Comparison of ENCODE assay signal across 33 cellular contexts in genomic region chr12:125688223-125688622, GRCh38.
"Had no signal": no experiment of that assay in that cellular context is flagged by ENCODE, and none has a peak within 500 bp of the region (broad histone marks: within the 10 kb centered on the region; RNA-seq: fewer than 3 reads in every experiment).

No MANE protein-coding gene starts in this region.

- H3K27me3 Mint-ChIP-seq: activated B cell treated with CpG ODN at 0.5 μM for 24 hours; activated CD4-positive, alpha-beta T cell treated with anti-CD3 and anti-CD28 coated beads, Interleukin-2, amount 10 ng/mL, durations not matched to agents 24 days and 14 days had no signal

- H3K36me3 ChIP-seq: adrenal gland, brain microvascular endothelial cell, breast epithelium had no signal

- H3K27ac Mint-ChIP-seq: activated B cell treated with CpG ODN at 0.5 μM for 24 hours; activated CD4-positive, alpha-beta memory T cell treated with anti-CD3 and anti-CD28 coated beads for 36 hours; activated CD4-positive, alpha-beta T cell treated with anti-CD3 and anti-CD28 coated beads, Interleukin-2, amount 10 ng/mL, durations not matched to agents 24 days and 14 days; activated CD8-positive, alpha-beta T cell treated with anti-CD3 and anti-CD28 coated beads for 36 hours; activated naive CD4-positive, alpha-beta T cell treated with anti-CD3 and anti-CD28 coated beads for 36 hours; activated naive CD8-positive, alpha-beta T cell treated with anti-CD3 and anti-CD28 coated beads for 36 hours; activated T-cell treated with anti-CD3 and anti-CD28 coated beads, Interleukin-2, amount 50 U/mL, for 72 hours; activated T-helper 1 cell treated with anti-CD3 and anti-CD28 coated beads, Interleukin-12 subunit alpha, Interleukin-12 subunit beta, Interleukin-2, Interleukin-4 antibody, amounts not matched to agents 30 ng/mL and 10 ng/mL and 1 ng/mL, durations not matched to agents 14 hours and 24 hours and 36 hours; activated T-helper 17 cell treated with anti-CD3 and anti-CD28 coated beads, Interleukin-2, amount 50 U/mL, for 72 hours; T-helper 1 cell treated with Interleukin-12 subunit alpha and Interleukin-12 subunit beta and Interleukin-4 antibody, amounts not matched to agents 30 μg/mL and 1 μg/mL, for 36 hours; T-helper 2 cell treated with Interferon-gamma antibody and Interleukin-4, amounts not matched to agents 5 μg/mL and 100 μg/mL, for 36 hours had no signal

- H3K9me3 Mint-ChIP-seq: activated B cell treated with CpG ODN at 0.5 μM for 24 hours; activated CD4-positive, alpha-beta memory T cell treated with anti-CD3 and anti-CD28 coated beads for 36 hours; activated CD4-positive, alpha-beta T cell treated with anti-CD3 and anti-CD28 coated beads, Interleukin-2, amount 10 ng/mL, durations not matched to agents 24 days and 14 days; activated CD8-positive, alpha-beta T cell treated with anti-CD3 and anti-CD28 coated beads for 36 hours; activated naive CD4-positive, alpha-beta T cell treated with anti-CD3 and anti-CD28 coated beads for 36 hours; activated naive CD8-positive, alpha-beta T cell treated with anti-CD3 and anti-CD28 coated beads for 36 hours; activated T-cell treated with anti-CD3 and anti-CD28 coated beads, Interleukin-2, amount 50 U/mL, for 4 hours; activated T-cell treated with anti-CD3 and anti-CD28 coated beads, Interleukin-2, amount 50 U/mL, for 72 hours; activated T-helper 1 cell treated with anti-CD3 and anti-CD28 coated beads, Interleukin-12 subunit alpha, Interleukin-12 subunit beta, Interleukin-2, Interleukin-4 antibody, amounts not matched to agents 30 ng/mL and 10 ng/mL and 1 ng/mL, durations not matched to agents 14 hours and 24 hours and 36 hours; T-helper 1 cell treated with Interleukin-12 subunit alpha and Interleukin-12 subunit beta and Interleukin-4 antibody, amounts not matched to agents 30 μg/mL and 1 μg/mL, for 36 hours; T-helper 2 cell treated with Interferon-gamma antibody and Interleukin-4, amounts not matched to agents 5 μg/mL and 100 μg/mL, for 36 hours had no signal

- ATAC-seq: activated CD8-positive, alpha-beta T cell treated with anti-CD3 and anti-CD28 coated beads for 36 hours; activated T-cell treated with anti-CD3 and anti-CD28 coated beads, Interleukin-2, amount 50 U/mL, for 4 hours; activated T-cell treated with anti-CD3 and anti-CD28 coated beads, Interleukin-2, amount 50 U/mL, for 72 hours; activated T-helper 17 cell treated with anti-CD3 and anti-CD28 coated beads, Interleukin-2, amount 50 U/mL, for 72 hours; body of pancreas had no signal

- H3K36me3 Mint-ChIP-seq: activated CD4-positive, alpha-beta memory T cell treated with anti-CD3 and anti-CD28 coated beads for 36 hours; activated naive CD4-positive, alpha-beta T cell treated with anti-CD3 and anti-CD28 coated beads, Interleukin-2, amount 50 U/mL, for 72 hours; activated naive CD8-positive, alpha-beta T cell treated with anti-CD3 and anti-CD28 coated beads for 36 hours had no signal

- H3K4me3 ChIP-seq: adrenal gland, body of pancreas, breast epithelium had no signal

- H3K4me1 Mint-ChIP-seq: activated B cell treated with CpG ODN at 0.5 μM for 24 hours; activated CD4-positive, alpha-beta T cell treated with anti-CD3 and anti-CD28 coated beads, Interleukin-2, amount 10 ng/mL, durations not matched to agents 24 days and 14 days; activated naive CD8-positive, alpha-beta T cell treated with anti-CD3 and anti-CD28 coated beads for 36 hours; activated T-helper 17 cell treated with anti-CD3 and anti-CD28 coated beads, Interleukin-2, amount 50 U/mL, for 72 hours had no signal

- H3K27me3 ChIP-seq: body of pancreas, brain microvascular endothelial cell had no signal

- DNase-seq: activated B cell treated with CpG ODN at 0.5 μM for 24 hours; activated CD4-positive, alpha-beta memory T cell treated with anti-CD3 and anti-CD28 coated beads for 36 hours; activated CD4-positive, alpha-beta T cell treated with anti-CD3 and anti-CD28 coated beads for 4 hours; activated CD4-positive, alpha-beta T cell treated with anti-CD3 and anti-CD28 coated beads, Interleukin-2, amount 10 ng/mL, durations not matched to agents 24 days and 14 days; activated CD4-positive, alpha-beta T cell treated with anti-CD3 and anti-CD28 coated beads, Interleukin-2, amount 50 U/mL, for 1 hour; activated CD4-positive, alpha-beta T cell treated with anti-CD3 and anti-CD28 coated beads, Interleukin-2, amount 50 U/mL, for 4 hours; activated CD4-positive, CD25-positive, alpha-beta regulatory T cell treated with anti-CD3 and anti-CD28 coated beads, Interleukin-2, amount 50 U/mL, for 72 hours; activated CD8-positive, alpha-beta memory T cell treated with anti-CD3 and anti-CD28 coated beads, Interleukin-2, amount 50 U/mL, for 4 hours; activated CD8-positive, alpha-beta T cell treated with anti-CD3 and anti-CD28 coated beads for 36 hours; activated effector memory CD4-positive, alpha-beta T cell treated with anti-CD3 and anti-CD28 coated beads, Interleukin-2, amount 50 U/mL, for 16 hours; activated gamma-delta T cell treated with Interleukin-2 at 50 U/mL for 16 hours; activated naive CD4-positive, alpha-beta T cell; activated naive CD4-positive, alpha-beta T cell treated with anti-CD3 and anti-CD28 coated beads for 36 hours; activated naive CD4-positive, alpha-beta T cell treated with anti-CD3 and anti-CD28 coated beads, Interleukin-2, amount 50 U/mL, for 16 hours; activated naive CD8-positive, alpha-beta T cell treated with anti-CD3 and anti-CD28 coated beads for 36 hours; activated T-cell treated with anti-CD3 and anti-CD28 coated beads for 4 hours; activated T-cell treated with anti-CD3 and anti-CD28 coated beads, Interleukin-2, amount 50 U/mL, for 1 hour; activated T-cell treated with anti-CD3 and anti-CD28 coated beads, Interleukin-2, amount 50 U/mL, for 4 hours; activated T-cell treated with anti-CD3 and anti-CD28 coated beads, Interleukin-2, amount 50 U/mL, for 72 hours; adrenal gland; amniotic stem cell; body of pancreas; brain microvascular endothelial cell; central memory CD4-positive, alpha-beta T cell; T-helper 1 cell; T-helper 2 cell; T-helper 9 cell had no signal

- H3K4me3 Mint-ChIP-seq: activated B cell treated with CpG ODN at 0.5 μM for 24 hours; activated CD4-positive, alpha-beta memory T cell treated with anti-CD3 and anti-CD28 coated beads for 36 hours; activated CD4-positive, alpha-beta T cell treated with anti-CD3 and anti-CD28 coated beads, Interleukin-2, amount 10 ng/mL, durations not matched to agents 24 days and 14 days; activated CD8-positive, alpha-beta T cell treated with anti-CD3 and anti-CD28 coated beads for 36 hours; activated naive CD4-positive, alpha-beta T cell treated with anti-CD3 and anti-CD28 coated beads for 36 hours; activated naive CD8-positive, alpha-beta T cell treated with anti-CD3 and anti-CD28 coated beads for 36 hours; activated T-cell treated with anti-CD3 and anti-CD28 coated beads, Interleukin-2, amount 50 U/mL, for 4 hours; activated T-cell treated with anti-CD3 and anti-CD28 coated beads, Interleukin-2, amount 50 U/mL, for 72 hours; activated T-helper 1 cell treated with anti-CD3 and anti-CD28 coated beads, Interleukin-12 subunit alpha, Interleukin-12 subunit beta, Interleukin-2, Interleukin-4 antibody, amounts not matched to agents 30 ng/mL and 10 ng/mL and 1 ng/mL, durations not matched to agents 14 hours and 24 hours and 36 hours; activated T-helper 17 cell treated with anti-CD3 and anti-CD28 coated beads, Interleukin-2, amount 50 U/mL, for 72 hours; T-helper 1 cell treated with Interleukin-12 subunit alpha and Interleukin-12 subunit beta and Interleukin-4 antibody, amounts not matched to agents 30 μg/mL and 1 μg/mL, for 36 hours; T-helper 2 cell treated with Interferon-gamma antibody and Interleukin-4, amounts not matched to agents 5 μg/mL and 100 μg/mL, for 36 hours had no signal
